22 cellular contexts compared by ENCODE assay signal in genomic region chr11:8101421-8101820, GRCh38. TPM values are rescaled to one million over a fixed set of nuclear protein-coding genes. Genes with fewer than 3 reads are reported as not detected.
DNase-seq lines count a peak whose midpoint lies in the region; TF ChIP-seq lines count a peak whose summit lies in the region.
"Had no signal": no experiment of that assay in that cellular context is flagged by ENCODE, and none has a peak within 500 bp of the region (broad histone marks: within the 10 kb centered on the region; RNA-seq: fewer than 3 reads in every experiment).

No MANE protein-coding gene starts in this region.

- H3K4me3 ChIP-seq in stomach = no peak overlapping the region
- H3K4me3 ChIP-seq: A549, GM23338 had no signal

- no peak overlapping the region for H3K27ac Mint-ChIP-seq in endothelial cell (ENCODE audit: unreplicated experiment)
- H3K27ac Mint-ChIP-seq: B cell, GM23338 had no signal

- TF ChIP-seq POLR2A in stomach (IDR thresholded peaks at IDR 0.05) (no peak), erythroblast (IDR thresholded peaks at IDR 0.05; ENCODE audit: low read length) (no peak)

- peaks cover 3% of the 10 kb centered on the region for H3K4me1 Mint-ChIP-seq in endothelial cell (ENCODE audit: unreplicated experiment)
- H3K4me1 Mint-ChIP-seq: B cell, CD14-positive monocyte, GM23338 had no signal

- H3K4me3 Mint-ChIP-seq in endothelial cell (ENCODE audit: unreplicated experiment) = no peak overlapping the region
- H3K4me3 Mint-ChIP-seq: B cell, CD14-positive monocyte, GM23338 had no signal

- DNase-seq in activated effector memory CD4-positive, alpha-beta T cell treated with anti-CD3 and anti-CD28 coated beads, Interleukin-2, amount 50 U/mL, for 16 hours = peak; percentile 39
- DNase-seq in activated effector memory CD4-positive, alpha-beta T cell treated with Interleukin-2 at 50 U/mL for 16 hours = no peak
- peak; percentile 1 for DNase-seq in endothelial cell (ENCODE audit: low spot score)
- peak; percentile 6 for DNase-seq in mucosa of gallbladder (ENCODE audit: low spot score)
- DNase-seq in stomach = peak; percentile 9
- no peak for DNase-seq in erythroblast (lab: John Stamatoyannopoulos, UW)
- no peak for DNase-seq in 8988T
- DNase-seq: HCEC 1CT; KG1; NCI-H1092 treated with DMSO at 0.1 percent for 48 hours; NCI-H1436 treated with DMSO at 0.1 percent for 48 hours; NCI-H2029; NCI-H2227 treated with DMSO at 0.1 percent for 48 hours; NCI-H510A treated with DMSO at 0.1 percent for 48 hours; NCI-H748 treated with DMSO at 0.1 percent for 48 hours; NK-92 treated with Interleukin-12 subunit alpha and Interleukin-12 subunit beta, amount 100 ng/mL, for 24 hours; SHP77 treated with DMSO at 0.1 percent for 48 hours had no signal

- TF ChIP-seq CTCF in endothelial cell (IDR thresholded peaks at IDR 0.05; ENCODE audit: unreplicated experiment) (no peak), stomach (IDR thresholded peaks at IDR 0.05) (no peak)

- no peaks in the 10 kb centered on the region for H3K4me1 ChIP-seq in stomach
- H3K4me1 ChIP-seq: A549 had no signal

- H3K27ac ChIP-seq in stomach = no peak overlapping the region
- H3K27ac ChIP-seq: A549, RWPE1 had no signal

- H3K9me3 ChIP-seq in stomach = no peaks in the 10 kb centered on the region
- H3K9me3 ChIP-seq: A549 had no signal

- intact Hi-C loops in stomach (cut with DNase I; ENCODE audit: low total_unique reads) = no loop called here

- no peaks in the 10 kb centered on the region for H3K9me3 Mint-ChIP-seq in endothelial cell (ENCODE audit: unreplicated experiment)
- H3K9me3 Mint-ChIP-seq: CD14-positive monocyte, GM23338 had no signal

- no peaks in the 10 kb centered on the region for H3K27me3 Mint-ChIP-seq in endothelial cell (ENCODE audit: unreplicated experiment)
- H3K27me3 Mint-ChIP-seq: B cell had no signal

- peaks cover 10% of the 10 kb centered on the region for H3K36me3 Mint-ChIP-seq in endothelial cell (ENCODE audit: low read depth, unreplicated experiment)
- H3K36me3 Mint-ChIP-seq: CD14-positive monocyte had no signal

- 93 to 97% (median 96%) methylated on average over 11 of the region's 11 CpGs for WGBS in stomach, 5 donors

- no peak for TF ChIP-seq EP300 in stomach (IDR thresholded peaks at IDR 0.05)

- H3K36me3 ChIP-seq in stomach = peaks cover 0 to 82% (median 66%) of the 10 kb centered on the region in 4 donors

- no peaks in the 10 kb centered on the region for H3K27me3 ChIP-seq in stomach

RNA-seq across cellular contexts. Expression of gene TUB, which starts 20.4 kb away (rescaled TPM):
- total RNA-seq in endothelial cell (ENCODE audit: unreplicated experiment) (2.9 TPM), mucosa of gallbladder (11.3 TPM), stomach (10 to 100 TPM in 1 of 5 donors, 1 to 10 TPM in 1, under 1 TPM in 2, not detected in 1; under 0.01 to 12.1 (median 2.4) TPM)
- 1 to 10 TPM in 2 of 3 donors, under 1 TPM in 1; 0.83 to 2.1 (median 1.4) TPM for polyA plus RNA-seq in stomach
- polyA plus RNA-seq: CD14-positive monocyte had no signal

Comparison
In these comparisons a context has a peak if more than half of its experiments do, and no peak if none do; other contexts are left out.
1. DNase-seq: peak in activated effector memory CD4-positive, alpha-beta T cell treated with anti-CD3 and anti-CD28 coated beads, Interleukin-2, amount 50 U/mL, for 16 hours (single experiment), endothelial cell (single experiment), mucosa of gallbladder (single experiment) and stomach (single experiment); none in activated effector memory CD4-positive, alpha-beta T cell treated with Interleukin-2 at 50 U/mL for 16 hours (single experiment), erythroblast (0 of 2) and 8988T (single experiment).